8 cellular contexts compared by ENCODE assay signal in the genomic region with DNA sequence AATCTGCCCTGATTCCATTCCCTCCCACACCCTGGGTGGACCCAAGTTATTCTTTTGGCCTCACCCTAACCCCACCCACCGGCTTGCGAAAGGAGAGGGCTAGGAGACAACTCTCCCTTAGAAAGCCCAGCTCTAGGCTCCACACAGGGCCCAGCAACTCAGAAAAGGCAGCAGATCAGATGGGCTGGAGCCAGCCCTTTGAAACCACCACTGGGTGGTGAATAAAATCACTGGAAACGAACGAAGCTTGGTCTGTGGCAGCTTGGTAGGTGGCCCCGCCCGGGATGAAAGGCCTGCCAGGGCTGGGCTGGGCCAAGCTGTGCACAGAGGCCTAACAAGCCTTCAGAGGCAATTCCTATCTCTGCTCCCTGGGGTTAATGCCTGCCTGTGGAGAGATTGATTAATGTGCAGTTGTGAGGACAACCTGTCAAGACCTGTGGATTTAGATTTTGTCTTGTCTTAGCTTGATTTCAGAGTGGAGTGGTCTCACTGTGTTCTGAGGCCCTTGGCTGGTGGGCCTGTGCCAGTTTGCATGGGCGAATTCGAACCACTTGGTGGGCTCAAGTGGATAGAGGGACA. TPM values are rescaled to one million over a fixed set of nuclear protein-coding genes. Genes with fewer than 3 reads are reported as not detected.
DNase-seq lines count a peak whose midpoint lies in the region; ATAC-seq and TF ChIP-seq lines count a peak whose summit lies in the region.

No MANE protein-coding gene starts in this region.

- no peaks in the 10 kb centered on the region for H3K9me3 ChIP-seq in adrenal gland (replicated peaks in 1 of 3)
- H3K9me3 ChIP-seq in thoracic aorta = no peaks in the 10 kb centered on the region

- no peak for TF ChIP-seq POLR2A in adrenal gland (IDR thresholded peaks at IDR 0.05)

- H3K27ac ChIP-seq in adrenal gland (peak overlapping the region in 2 of 5 donors; percentile 47 to 64), layer of hippocampus (ENCODE audit: low read depth, low read length) (peak overlapping the region; percentile 10), thoracic aorta (peak overlapping the region; percentile 25 to 57)

- 68 to 85% (median 70%) methylated on average over 8 of the region's 8 CpGs for WGBS in adrenal gland, 4 donors

- ATAC-seq in thoracic aorta (ENCODE audit: insufficient number of reproducible peaks, low FRiP score, low read depth) = peak; percentile 10

- H3K4me3 ChIP-seq in adrenal gland (no peak overlapping the region), thoracic aorta (no peak overlapping the region)

- peak in 2 of 3 experiments; percentile 1 to 3 for DNase-seq in NCI-H1417 (lab: John Stamatoyannopoulos, UW)
- no peak for DNase-seq in NCI-H1417 treated with DMSO at 0.1 percent for 48 hours (lab: John Stamatoyannopoulos, UW)
- peak in 5 of 7 donors; percentile 31 to 62 (median 41) for DNase-seq in adrenal gland
- peak; percentile 28 for DNase-seq in thoracic aorta (ENCODE audit: low spot score)
- no peak for DNase-seq in GM20000 (ENCODE audit: low spot score)
- no peak for DNase-seq in SIG-M5 treated with dmso at 0.1 percent for 504 hours (lab: John Stamatoyannopoulos, UW; ENCODE audit: unreplicated experiment)
- DNase-seq in NCI-H1694 (lab: John Stamatoyannopoulos, UW) = no peak

- TF ChIP-seq CTCF in adrenal gland (IDR thresholded peaks at IDR 0.05) = no peak
- no peak for TF ChIP-seq CTCF in thoracic aorta (IDR thresholded peaks at IDR 0.05)
- TF ChIP-seq CTCF in GM20000 (IDR thresholded peaks at IDR 0.05; ENCODE audit: extremely low read depth, missing control alignments) = no peak

- intact Hi-C loops in adrenal gland (cut with DNase I) = no loop called here

- no peaks in the 10 kb centered on the region for H3K27me3 ChIP-seq in adrenal gland
- no peaks in the 10 kb centered on the region for H3K27me3 ChIP-seq in layer of hippocampus (ENCODE audit: control insufficient read depth, insufficient read depth, low read length)
- H3K27me3 ChIP-seq in thoracic aorta (replicated peaks; ENCODE audit: insufficient read depth) = no peaks in the 10 kb centered on the region

- H3K36me3 ChIP-seq in adrenal gland (replicated peaks in 1 of 2) (no peaks in the 10 kb centered on the region), thoracic aorta (no peaks in the 10 kb centered on the region)

- H3K4me1 ChIP-seq in adrenal gland (replicated peaks in 1 of 2) (peaks cover 0 to 17% of the 10 kb centered on the region in 2 donors), thoracic aorta (ENCODE audit: control insufficient read depth in 1 of 2, low read depth in 2 of 2) (peaks cover 5 to 17% of the 10 kb centered on the region in 2 donors)

RNA-seq across cellular contexts. Expression of a gene that starts 38.8 kb away (rescaled TPM):
- total RNA-seq in adrenal gland = 100 to 1,000 TPM in 4 of 8 donors, 10 to 100 TPM in 4; 57.2 to 224 (median 118) TPM
- 10 to 100 TPM; 19.1 to 50.2 (median 49.8) TPM for polyA plus RNA-seq in adrenal gland
- 100 to 1,000 TPM in 1 of 2 donors, 10 to 100 TPM in 1; 47.2 to 109 TPM for total RNA-seq in thoracic aorta

Comparison
In these comparisons a context has a peak if more than half of its experiments do, and no peak if none do; other contexts are left out.
1. DNase-seq: peak in NCI-H1417 (2 of 3), adrenal gland (5 of 7) and thoracic aorta (single experiment); none in NCI-H1417 treated with DMSO at 0.1 percent for 48 hours (single experiment), GM20000 (single experiment), SIG-M5 treated with dmso at 0.1 percent for 504 hours (single experiment) and NCI-H1694 (single experiment).